1 cellular context compared by ENCODE assay signal in the genomic region with DNA sequence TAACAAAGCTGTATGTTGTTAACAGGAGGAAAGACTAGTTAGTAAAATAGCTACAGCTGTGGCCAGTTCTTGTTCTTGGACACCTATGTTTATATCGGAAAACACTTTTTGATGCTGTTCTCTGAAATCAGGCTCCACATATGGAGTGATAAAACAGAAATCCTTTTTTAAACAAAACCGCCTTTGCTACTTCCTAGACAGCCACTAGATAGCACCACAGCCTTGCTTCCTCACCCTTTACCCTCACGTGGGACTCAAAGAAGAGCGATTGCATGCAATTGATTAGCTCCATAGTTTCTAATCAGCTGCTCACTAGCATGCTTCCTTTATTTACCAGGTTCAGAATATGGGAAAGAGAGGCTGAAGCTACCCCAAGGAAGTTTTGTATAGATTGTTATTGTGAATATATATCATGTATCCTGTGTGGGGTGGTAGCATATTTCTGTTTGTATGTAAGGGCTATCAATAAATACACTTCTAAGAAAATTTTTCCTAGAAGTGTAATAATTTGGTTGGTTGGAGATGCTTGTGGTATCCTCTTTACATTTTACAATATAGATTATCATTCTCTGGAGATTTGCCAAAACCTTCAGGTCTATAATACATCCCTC.
TF ChIP-seq lines count a peak whose summit lies in the region.

No MANE protein-coding gene starts in this region.

TF ChIP-seq in GM12878, 131 proteins besides CTCF, POLR2A, EP300 and RAD21:
- TF ChIP-seq, protein P1, sequence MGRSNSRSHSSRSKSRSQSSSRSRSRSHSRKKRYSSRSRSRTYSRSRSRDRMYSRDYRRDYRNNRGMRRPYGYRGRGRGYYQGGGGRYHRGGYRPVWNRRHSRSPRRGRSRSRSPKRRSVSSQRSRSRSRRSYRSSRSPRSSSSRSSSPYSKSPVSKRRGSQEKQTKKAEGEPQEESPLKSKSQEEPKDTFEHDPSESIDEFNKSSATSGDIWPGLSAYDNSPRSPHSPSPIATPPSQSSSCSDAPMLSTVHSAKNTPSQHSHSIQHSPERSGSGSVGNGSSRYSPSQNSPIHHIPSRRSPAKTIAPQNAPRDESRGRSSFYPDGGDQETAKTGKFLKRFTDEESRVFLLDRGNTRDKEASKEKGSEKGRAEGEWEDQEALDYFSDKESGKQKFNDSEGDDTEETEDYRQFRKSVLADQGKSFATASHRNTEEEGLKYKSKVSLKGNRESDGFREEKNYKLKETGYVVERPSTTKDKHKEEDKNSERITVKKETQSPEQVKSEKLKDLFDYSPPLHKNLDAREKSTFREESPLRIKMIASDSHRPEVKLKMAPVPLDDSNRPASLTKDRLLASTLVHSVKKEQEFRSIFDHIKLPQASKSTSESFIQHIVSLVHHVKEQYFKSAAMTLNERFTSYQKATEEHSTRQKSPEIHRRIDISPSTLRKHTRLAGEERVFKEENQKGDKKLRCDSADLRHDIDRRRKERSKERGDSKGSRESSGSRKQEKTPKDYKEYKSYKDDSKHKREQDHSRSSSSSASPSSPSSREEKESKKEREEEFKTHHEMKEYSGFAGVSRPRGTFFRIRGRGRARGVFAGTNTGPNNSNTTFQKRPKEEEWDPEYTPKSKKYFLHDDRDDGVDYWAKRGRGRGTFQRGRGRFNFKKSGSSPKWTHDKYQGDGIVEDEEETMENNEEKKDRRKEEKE (IDR thresholded peaks at IDR 0.05) = no peak
- TF ChIP-seq RAD51 (IDR thresholded peaks at IDR 0.05) (peak; percentile 84), BHLHE40 (IDR thresholded peaks at IDR 0.05; ENCODE audit: borderline replicate concordance in 1 of 2, low read depth in 2 of 2, low read length in 1 of 2) (peak; percentile 63 to 67; a peak in 3 of 4 replicates), LARP7 (IDR thresholded peaks at IDR 0.05) (no peak), YBX1 (IDR thresholded peaks at IDR 0.05) (no peak), CHD4 (IDR thresholded peaks at IDR 0.05) (no peak), FOXK2 (IDR thresholded peaks at IDR 0.05) (no peak), MEF2B (IDR thresholded peaks at IDR 0.05; ENCODE audit: partially characterized antibody, poor library complexity, severe bottlenecking) (no peak), ZNF24 (IDR thresholded peaks at IDR 0.05) (no peak), NR2F1 (conservative IDR thresholded peaks at IDR 0.05) (no peak), MYB (IDR thresholded peaks at IDR 0.05; ENCODE audit: borderline replicate concordance, low read depth, low read length) (no peak), SMC3 (IDR thresholded peaks at IDR 0.05; ENCODE audit: borderline replicate concordance, low read length) (peak; percentile 57; the same call in 1 of the 2 replicates), IRF4 (IDR thresholded peaks at IDR 0.05; ENCODE audit: low read depth, low read length) (no peak)
- TF ChIP-seq, protein P2, sequence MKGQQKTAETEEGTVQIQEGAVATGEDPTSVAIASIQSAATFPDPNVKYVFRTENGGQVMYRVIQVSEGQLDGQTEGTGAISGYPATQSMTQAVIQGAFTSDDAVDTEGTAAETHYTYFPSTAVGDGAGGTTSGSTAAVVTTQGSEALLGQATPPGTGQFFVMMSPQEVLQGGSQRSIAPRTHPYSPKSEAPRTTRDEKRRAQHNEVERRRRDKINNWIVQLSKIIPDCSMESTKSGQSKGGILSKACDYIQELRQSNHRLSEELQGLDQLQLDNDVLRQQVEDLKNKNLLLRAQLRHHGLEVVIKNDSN (IDR thresholded peaks at IDR 0.05; ENCODE audit: borderline replicate concordance, extremely low read length, insufficient read depth, low read depth, low read length) = peak; percentile 64
- TF ChIP-seq, protein P3, sequence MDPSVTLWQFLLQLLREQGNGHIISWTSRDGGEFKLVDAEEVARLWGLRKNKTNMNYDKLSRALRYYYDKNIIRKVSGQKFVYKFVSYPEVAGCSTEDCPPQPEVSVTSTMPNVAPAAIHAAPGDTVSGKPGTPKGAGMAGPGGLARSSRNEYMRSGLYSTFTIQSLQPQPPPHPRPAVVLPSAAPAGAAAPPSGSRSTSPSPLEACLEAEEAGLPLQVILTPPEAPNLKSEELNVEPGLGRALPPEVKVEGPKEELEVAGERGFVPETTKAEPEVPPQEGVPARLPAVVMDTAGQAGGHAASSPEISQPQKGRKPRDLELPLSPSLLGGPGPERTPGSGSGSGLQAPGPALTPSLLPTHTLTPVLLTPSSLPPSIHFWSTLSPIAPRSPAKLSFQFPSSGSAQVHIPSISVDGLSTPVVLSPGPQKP (IDR thresholded peaks at IDR 0.05; ENCODE audit: low read depth, low read length) = no peak
- TF ChIP-seq, protein P4, sequence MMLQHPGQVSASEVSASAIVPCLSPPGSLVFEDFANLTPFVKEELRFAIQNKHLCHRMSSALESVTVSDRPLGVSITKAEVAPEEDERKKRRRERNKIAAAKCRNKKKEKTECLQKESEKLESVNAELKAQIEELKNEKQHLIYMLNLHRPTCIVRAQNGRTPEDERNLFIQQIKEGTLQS (IDR thresholded peaks at IDR 0.05; ENCODE audit: borderline replicate concordance, extremely low read depth, low read depth, low read length) = peak; percentile 57; the same call in 1 of the 2 replicates
- TF ChIP-seq, protein P5, sequence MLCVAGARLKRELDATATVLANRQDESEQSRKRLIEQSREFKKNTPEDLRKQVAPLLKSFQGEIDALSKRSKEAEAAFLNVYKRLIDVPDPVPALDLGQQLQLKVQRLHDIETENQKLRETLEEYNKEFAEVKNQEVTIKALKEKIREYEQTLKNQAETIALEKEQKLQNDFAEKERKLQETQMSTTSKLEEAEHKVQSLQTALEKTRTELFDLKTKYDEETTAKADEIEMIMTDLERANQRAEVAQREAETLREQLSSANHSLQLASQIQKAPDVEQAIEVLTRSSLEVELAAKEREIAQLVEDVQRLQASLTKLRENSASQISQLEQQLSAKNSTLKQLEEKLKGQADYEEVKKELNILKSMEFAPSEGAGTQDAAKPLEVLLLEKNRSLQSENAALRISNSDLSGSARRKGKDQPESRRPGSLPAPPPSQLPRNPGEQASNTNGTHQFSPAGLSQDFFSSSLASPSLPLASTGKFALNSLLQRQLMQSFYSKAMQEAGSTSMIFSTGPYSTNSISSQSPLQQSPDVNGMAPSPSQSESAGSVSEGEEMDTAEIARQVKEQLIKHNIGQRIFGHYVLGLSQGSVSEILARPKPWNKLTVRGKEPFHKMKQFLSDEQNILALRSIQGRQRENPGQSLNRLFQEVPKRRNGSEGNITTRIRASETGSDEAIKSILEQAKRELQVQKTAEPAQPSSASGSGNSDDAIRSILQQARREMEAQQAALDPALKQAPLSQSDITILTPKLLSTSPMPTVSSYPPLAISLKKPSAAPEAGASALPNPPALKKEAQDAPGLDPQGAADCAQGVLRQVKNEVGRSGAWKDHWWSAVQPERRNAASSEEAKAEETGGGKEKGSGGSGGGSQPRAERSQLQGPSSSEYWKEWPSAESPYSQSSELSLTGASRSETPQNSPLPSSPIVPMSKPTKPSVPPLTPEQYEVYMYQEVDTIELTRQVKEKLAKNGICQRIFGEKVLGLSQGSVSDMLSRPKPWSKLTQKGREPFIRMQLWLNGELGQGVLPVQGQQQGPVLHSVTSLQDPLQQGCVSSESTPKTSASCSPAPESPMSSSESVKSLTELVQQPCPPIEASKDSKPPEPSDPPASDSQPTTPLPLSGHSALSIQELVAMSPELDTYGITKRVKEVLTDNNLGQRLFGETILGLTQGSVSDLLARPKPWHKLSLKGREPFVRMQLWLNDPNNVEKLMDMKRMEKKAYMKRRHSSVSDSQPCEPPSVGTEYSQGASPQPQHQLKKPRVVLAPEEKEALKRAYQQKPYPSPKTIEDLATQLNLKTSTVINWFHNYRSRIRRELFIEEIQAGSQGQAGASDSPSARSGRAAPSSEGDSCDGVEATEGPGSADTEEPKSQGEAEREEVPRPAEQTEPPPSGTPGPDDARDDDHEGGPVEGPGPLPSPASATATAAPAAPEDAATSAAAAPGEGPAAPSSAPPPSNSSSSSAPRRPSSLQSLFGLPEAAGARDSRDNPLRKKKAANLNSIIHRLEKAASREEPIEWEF (IDR thresholded peaks at IDR 0.05; ENCODE audit: insufficient replicate concordance, low read depth, low read length) = no peak
- TF ChIP-seq, protein P6, sequence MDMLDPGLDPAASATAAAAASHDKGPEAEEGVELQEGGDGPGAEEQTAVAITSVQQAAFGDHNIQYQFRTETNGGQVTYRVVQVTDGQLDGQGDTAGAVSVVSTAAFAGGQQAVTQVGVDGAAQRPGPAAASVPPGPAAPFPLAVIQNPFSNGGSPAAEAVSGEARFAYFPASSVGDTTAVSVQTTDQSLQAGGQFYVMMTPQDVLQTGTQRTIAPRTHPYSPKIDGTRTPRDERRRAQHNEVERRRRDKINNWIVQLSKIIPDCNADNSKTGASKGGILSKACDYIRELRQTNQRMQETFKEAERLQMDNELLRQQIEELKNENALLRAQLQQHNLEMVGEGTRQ (IDR thresholded peaks at IDR 0.05; ENCODE audit: borderline replicate concordance, low read depth, low read length) = peak; percentile 41; the same call in 1 of the 2 replicates
